In the genomic region with DNA sequence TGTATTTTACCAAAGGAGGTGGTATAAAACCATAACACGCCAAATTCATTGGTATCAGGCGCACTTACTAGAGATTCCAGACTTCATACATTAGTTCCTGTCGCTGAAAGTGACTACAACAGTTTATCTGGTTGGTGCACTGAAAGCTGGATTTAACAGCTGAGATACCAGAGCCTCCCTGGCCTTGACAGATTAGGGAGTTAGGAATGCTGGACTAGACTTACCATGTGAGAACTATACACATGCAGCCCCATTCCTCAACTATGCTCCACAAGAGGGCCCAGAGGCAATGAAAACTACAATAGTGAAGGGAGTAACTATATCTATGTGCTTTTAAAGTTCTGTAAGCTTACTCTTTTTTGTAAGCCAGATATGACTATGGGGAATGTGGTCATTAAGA, we compare ENCODE assay signal across 1 cellular context.
TF ChIP-seq lines count a peak whose summit lies in the region.

No MANE protein-coding gene starts in this region.

TF ChIP-seq in GM23338, 12 proteins besides CTCF, POLR2A, EP300 and RAD21 (continued from another document):
- TF ChIP-seq, protein P1, sequence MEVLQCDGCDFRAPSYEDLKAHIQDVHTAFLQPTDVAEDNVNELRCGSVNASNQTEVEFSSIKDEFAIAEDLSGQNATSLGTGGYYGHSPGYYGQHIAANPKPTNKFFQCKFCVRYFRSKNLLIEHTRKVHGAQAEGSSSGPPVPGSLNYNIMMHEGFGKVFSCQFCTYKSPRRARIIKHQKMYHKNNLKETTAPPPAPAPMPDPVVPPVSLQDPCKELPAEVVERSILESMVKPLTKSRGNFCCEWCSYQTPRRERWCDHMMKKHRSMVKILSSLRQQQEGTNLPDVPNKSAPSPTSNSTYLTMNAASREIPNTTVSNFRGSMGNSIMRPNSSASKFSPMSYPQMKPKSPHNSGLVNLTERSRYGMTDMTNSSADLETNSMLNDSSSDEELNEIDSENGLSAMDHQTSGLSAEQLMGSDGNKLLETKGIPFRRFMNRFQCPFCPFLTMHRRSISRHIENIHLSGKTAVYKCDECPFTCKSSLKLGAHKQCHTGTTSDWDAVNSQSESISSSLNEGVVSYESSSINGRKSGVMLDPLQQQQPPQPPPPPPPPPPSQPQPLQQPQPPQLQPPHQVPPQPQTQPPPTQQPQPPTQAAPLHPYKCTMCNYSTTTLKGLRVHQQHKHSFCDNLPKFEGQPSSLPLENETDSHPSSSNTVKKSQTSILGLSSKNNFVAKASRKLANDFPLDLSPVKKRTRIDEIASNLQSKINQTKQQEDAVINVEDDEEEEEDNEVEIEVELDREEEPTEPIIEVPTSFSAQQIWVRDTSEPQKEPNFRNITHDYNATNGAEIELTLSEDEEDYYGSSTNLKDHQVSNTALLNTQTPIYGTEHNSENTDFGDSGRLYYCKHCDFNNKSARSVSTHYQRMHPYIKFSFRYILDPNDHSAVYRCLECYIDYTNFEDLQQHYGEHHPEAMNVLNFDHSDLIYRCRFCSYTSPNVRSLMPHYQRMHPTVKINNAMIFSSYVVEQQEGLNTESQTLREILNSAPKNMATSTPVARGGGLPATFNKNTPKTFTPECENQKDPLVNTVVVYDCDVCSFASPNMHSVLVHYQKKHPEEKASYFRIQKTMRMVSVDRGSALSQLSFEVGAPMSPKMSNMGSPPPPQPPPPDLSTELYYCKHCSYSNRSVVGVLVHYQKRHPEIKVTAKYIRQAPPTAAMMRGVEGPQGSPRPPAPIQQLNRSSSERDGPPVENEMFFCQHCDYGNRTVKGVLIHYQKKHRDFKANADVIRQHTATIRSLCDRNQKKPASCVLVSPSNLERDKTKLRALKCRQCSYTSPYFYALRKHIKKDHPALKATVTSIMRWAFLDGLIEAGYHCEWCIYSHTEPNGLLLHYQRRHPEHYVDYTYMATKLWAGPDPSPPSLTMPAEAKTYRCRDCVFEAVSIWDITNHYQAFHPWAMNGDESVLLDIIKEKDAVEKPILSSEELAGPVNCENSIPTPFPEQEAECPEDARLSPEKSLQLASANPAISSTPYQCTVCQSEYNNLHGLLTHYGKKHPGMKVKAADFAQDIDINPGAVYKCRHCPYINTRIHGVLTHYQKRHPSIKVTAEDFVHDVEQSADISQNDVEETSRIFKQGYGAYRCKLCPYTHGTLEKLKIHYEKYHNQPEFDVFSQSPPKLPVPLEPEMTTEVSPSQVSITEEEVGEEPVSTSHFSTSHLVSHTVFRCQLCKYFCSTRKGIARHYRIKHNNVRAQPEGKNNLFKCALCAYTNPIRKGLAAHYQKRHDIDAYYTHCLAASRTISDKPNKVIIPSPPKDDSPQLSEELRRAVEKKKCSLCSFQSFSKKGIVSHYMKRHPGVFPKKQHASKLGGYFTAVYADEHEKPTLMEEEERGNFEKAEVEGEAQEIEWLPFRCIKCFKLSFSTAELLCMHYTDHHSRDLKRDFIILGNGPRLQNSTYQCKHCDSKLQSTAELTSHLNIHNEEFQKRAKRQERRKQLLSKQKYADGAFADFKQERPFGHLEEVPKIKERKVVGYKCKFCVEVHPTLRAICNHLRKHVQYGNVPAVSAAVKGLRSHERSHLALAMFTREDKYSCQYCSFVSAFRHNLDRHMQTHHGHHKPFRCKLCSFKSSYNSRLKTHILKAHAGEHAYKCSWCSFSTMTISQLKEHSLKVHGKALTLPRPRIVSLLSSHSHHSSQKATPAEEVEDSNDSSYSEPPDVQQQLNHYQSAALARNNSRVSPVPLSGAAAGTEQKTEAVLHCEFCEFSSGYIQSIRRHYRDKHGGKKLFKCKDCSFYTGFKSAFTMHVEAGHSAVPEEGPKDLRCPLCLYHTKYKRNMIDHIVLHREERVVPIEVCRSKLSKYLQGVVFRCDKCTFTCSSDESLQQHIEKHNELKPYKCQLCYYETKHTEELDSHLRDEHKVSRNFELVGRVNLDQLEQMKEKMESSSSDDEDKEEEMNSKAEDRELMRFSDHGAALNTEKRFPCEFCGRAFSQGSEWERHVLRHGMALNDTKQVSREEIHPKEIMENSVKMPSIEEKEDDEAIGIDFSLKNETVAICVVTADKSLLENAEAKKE (CRISPR knock-in tag; IDR thresholded peaks at IDR 0.05) = no peak
- no peak for TF ChIP-seq EZH2phosphoT487 (IDR thresholded peaks at IDR 0.05; ENCODE audit: unreplicated experiment)
- TF ChIP-seq REST (IDR thresholded peaks at IDR 0.05; ENCODE audit: unreplicated experiment) = no peak
- TF ChIP-seq, protein P2, sequence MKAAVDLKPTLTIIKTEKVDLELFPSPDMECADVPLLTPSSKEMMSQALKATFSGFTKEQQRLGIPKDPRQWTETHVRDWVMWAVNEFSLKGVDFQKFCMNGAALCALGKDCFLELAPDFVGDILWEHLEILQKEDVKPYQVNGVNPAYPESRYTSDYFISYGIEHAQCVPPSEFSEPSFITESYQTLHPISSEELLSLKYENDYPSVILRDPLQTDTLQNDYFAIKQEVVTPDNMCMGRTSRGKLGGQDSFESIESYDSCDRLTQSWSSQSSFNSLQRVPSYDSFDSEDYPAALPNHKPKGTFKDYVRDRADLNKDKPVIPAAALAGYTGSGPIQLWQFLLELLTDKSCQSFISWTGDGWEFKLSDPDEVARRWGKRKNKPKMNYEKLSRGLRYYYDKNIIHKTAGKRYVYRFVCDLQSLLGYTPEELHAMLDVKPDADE (IDR thresholded peaks at IDR 0.05) = no peak
- no peak for TF ChIP-seq NANOG (IDR thresholded peaks at IDR 0.05; ENCODE audit: borderline replicate concordance)
- TF ChIP-seq CREB1 (CRISPR knock-in tag; IDR thresholded peaks at IDR 0.05; ENCODE audit: low read depth) = no peak
